31 cellular contexts compared by ENCODE assay signal in genomic region chr16:67945392-67945933, GRCh38. TPM values are rescaled to one million over a fixed set of nuclear protein-coding genes. Genes with fewer than 3 reads are reported as not detected.
DNase-seq lines count a peak whose midpoint lies in the region; ATAC-seq, FAIRE-seq and TF ChIP-seq lines count a peak whose summit lies in the region.
"Had no signal": no experiment of that assay in that cellular context is flagged by ENCODE, and none has a peak within 500 bp of the region (broad histone marks: within the 10 kb centered on the region; RNA-seq: fewer than 3 reads in every experiment).

No MANE protein-coding gene starts in this region.

- H3K27me3 Mint-ChIP-seq in CD14-positive monocyte (ENCODE audit: low read depth in 3 of 3) (peaks cover 0 to 3% (median 2%) of the 10 kb centered on the region in 3 donors), WTC11 (ENCODE audit: low read depth) (no peaks in the 10 kb centered on the region)
- H3K27me3 Mint-ChIP-seq: naive thymus-derived CD8-positive, alpha-beta T cell; T-helper 17 cell had no signal

- H3K36me3 Mint-ChIP-seq in CD14-positive monocyte: peaks cover 49 to 82% of the 10 kb centered on the region in 2 donors
- H3K36me3 Mint-ChIP-seq in WTC11: peaks cover 25% of the 10 kb centered on the region

- POLR2A ChIA-PET in WTC11 (lab: Charles Lee): interaction anchor here (1.3 kb wide), 1 partner anchor 9 kb away, joined by 4 read pairs; the partner anchor contains the start of gene PSMB10

- H3K27me3 ChIP-seq in skeletal muscle tissue (ENCODE audit: control insufficient read depth in 3 of 3, insufficient read depth in 3 of 3, low read length in 3 of 3): no peaks in the 10 kb centered on the region
- H3K27me3 ChIP-seq: adrenal gland had no signal

- H3K9ac ChIP-seq in kidney (ENCODE audit: low read length in 2 of 2): no peak overlapping the region
- H3K9ac ChIP-seq in skeletal muscle tissue (ENCODE audit: low read depth in 1 of 3, low read length in 3 of 3): peak overlapping the region in 1 of 3 donors; percentile 16
- H3K9ac ChIP-seq: SK-N-SH had no signal

- H3K36me3 ChIP-seq in kidney (ENCODE audit: control insufficient read depth in 1 of 2, insufficient read depth in 2 of 2, low read length in 2 of 2) (peaks cover 9 to 45% of the 10 kb centered on the region in 2 donors), skeletal muscle tissue (ENCODE audit: control insufficient read depth in 3 of 3, insufficient read depth in 3 of 3, low read length in 3 of 3) (peaks cover 64 to 86% (median 66%) of the 10 kb centered on the region in 3 donors)

- H3K27ac ChIP-seq in kidney (ENCODE audit: low read depth in 2 of 2, low read length in 2 of 2): no peak overlapping the region
- peak overlapping the region; percentile 40 for H3K27ac ChIP-seq in skeletal muscle tissue (ENCODE audit: low read depth, low read length)

- FAIRE-seq in kidney (lab: Jason Lieb, UNC): no peak
- FAIRE-seq: GM12891, urothelium cell line had no signal

- no peaks in the 10 kb centered on the region for H3K9me3 ChIP-seq in kidney (ENCODE audit: control insufficient read depth in 1 of 2, low read length in 2 of 2)
- H3K9me3 ChIP-seq in skeletal muscle tissue (ENCODE audit: control insufficient read depth in 3 of 3, low read length in 3 of 3): no peaks in the 10 kb centered on the region
- H3K9me3 ChIP-seq: adrenal gland, SK-N-SH had no signal

- H3K27ac Mint-ChIP-seq in CD14-positive monocyte (no peak overlapping the region), WTC11 (no peak overlapping the region)
- H3K27ac Mint-ChIP-seq: endodermal cell, H9, T-helper 17 cell had no signal

- no peak overlapping the region for H3K4me3 ChIP-seq in kidney (ENCODE audit: low read length in 2 of 2)
- H3K4me3 ChIP-seq in skeletal muscle tissue (ENCODE audit: low read length in 3 of 3): no peak overlapping the region
- H3K4me3 ChIP-seq: adrenal gland had no signal

- H3K4me1 ChIP-seq in kidney (ENCODE audit: control insufficient read depth in 1 of 2, insufficient read depth in 1 of 2, low read depth in 1 of 2, low read length in 2 of 2): no peaks in the 10 kb centered on the region
- H3K4me1 ChIP-seq in skeletal muscle tissue (ENCODE audit: control insufficient read depth in 3 of 3, insufficient read depth in 3 of 3, low read length in 3 of 3): peaks cover 25 to 36% (median 34%) of the 10 kb centered on the region in 3 donors

- H3K9me3 Mint-ChIP-seq in CD14-positive monocyte: no peaks in the 10 kb centered on the region
- H3K9me3 Mint-ChIP-seq in WTC11: no peaks in the 10 kb centered on the region
- H3K9me3 Mint-ChIP-seq: endodermal cell; H9; naive thymus-derived CD8-positive, alpha-beta T cell had no signal

- CTCF ChIA-PET in WTC11 (lab: Charles Lee): interaction anchor here (1.2 kb wide), 1 partner anchor 129 kb away, joined by 4 read pairs; no protein-coding TSS in a partner anchor

- no peak for ATAC-seq in WTC11
- no peak for ATAC-seq in HG03095 (IDR thresholded peaks at IDR 0.05; ENCODE audit: unreplicated experiment)
- ATAC-seq in left lobe of liver: no peak
- ATAC-seq in GM21447 (IDR thresholded peaks at IDR 0.05; ENCODE audit: unreplicated experiment): no peak
- ATAC-seq: naive thymus-derived CD8-positive, alpha-beta T cell; T-helper 17 cell had no signal

- intact Hi-C loops in CD14-positive monocyte (cut with micrococcal nuclease) (no loop called here), kidney (cut with DNase I) (no loop called here)

- TF ChIP-seq CTCF in CD14-positive monocyte (IDR thresholded peaks at IDR 0.05) (no peak), WTC11 (IDR thresholded peaks at IDR 0.05) (no peak), kidney (IDR thresholded peaks at IDR 0.05; ENCODE audit: borderline replicate concordance, extremely low read depth, insufficient read depth) (no peak)

- H3K4me1 Mint-ChIP-seq in CD14-positive monocyte (no peaks in the 10 kb centered on the region), WTC11 (0 out of 2 replicates have a peak, but pooled peaks cover 4% of the 10 kb centered on the region)

- H3K4me3 Mint-ChIP-seq in CD14-positive monocyte: no peak overlapping the region
- H3K4me3 Mint-ChIP-seq in WTC11: no peak overlapping the region
- H3K4me3 Mint-ChIP-seq: endodermal cell; H9; naive thymus-derived CD8-positive, alpha-beta T cell; T-helper 17 cell had no signal

- DNase-seq in CD14-positive monocyte (ENCODE audit: low spot score) (peak; percentile 35), WTC11 (ENCODE audit: low spot score) (no peak), kidney (peak; percentile 72), left lobe of liver (ENCODE audit: low spot score) (no peak), inferior parietal cortex (ENCODE audit: extremely low spot score) (no peak)
- DNase-seq: activated CD4-positive, alpha-beta T cell treated with anti-CD3 and anti-CD28 coated beads for 4 hours; activated CD8-positive, alpha-beta memory T cell treated with anti-CD3 and anti-CD28 coated beads for 24 hours; activated gamma-delta T cell treated with Interleukin-2 at 50 U/mL for 16 hours; activated T-cell treated with anti-CD3 and anti-CD28 coated beads, Interleukin-2, amount 50 U/mL, for 1 hour; C1 segment of cervical spinal cord; cortex of kidney; DND-41; endodermal cell; H9; mesendoderm; naive thymus-derived CD8-positive, alpha-beta T cell; NCI-H187; NCI-H748 treated with DMSO at 0.1 percent for 48 hours; RPMI8226; SK-N-SH; T-helper 17 cell had no signal

TF ChIP-seq in WTC11, 78 proteins besides CTCF, POLR2A, EP300 and RAD21:
- TF ChIP-seq ZNF396 (CRISPR knock-in tag; IDR thresholded peaks at IDR 0.05; ENCODE audit: borderline replicate concordance): no peak
- TF ChIP-seq CBFB (CRISPR knock-in tag; IDR thresholded peaks at IDR 0.05; ENCODE audit: low read depth): no peak
- TF ChIP-seq JUN (CRISPR knock-in tag; IDR thresholded peaks at IDR 0.05): 0 out of 2 replicates have a peak, but pooled peaks have one; percentile 22
- no peak for TF ChIP-seq NR3C1 (CRISPR knock-in tag; conservative IDR thresholded peaks at IDR 0.05; ENCODE audit: low read depth)

RNA-seq across cellular contexts. Expression of gene LCAT, which starts 1.5 kb away (rescaled TPM):
- polyA plus RNA-seq in CD14-positive monocyte: under 1 TPM in 1 of 2 donors, not detected in 1; 0.17 TPM
- total RNA-seq in WTC11 (2021): 23.3 to 38.3 TPM (median 25.8 TPM) in 3 replicates
- 27.4 TPM for total RNA-seq in kidney
- polyA plus RNA-seq in kidney (ENCODE audit: insufficient read depth, low read depth, low replicate concordance): 10.2 TPM
- 4.2 TPM for total RNA-seq in skeletal muscle tissue
- total RNA-seq in left lobe of liver: 172 TPM

RNA-seq across cellular contexts. Expression of gene PSMB10, which starts 8.8 kb away (rescaled TPM):
- polyA plus RNA-seq in CD14-positive monocyte (100 to 1,000 TPM; 609 to 798 TPM), kidney (ENCODE audit: insufficient read depth, low read depth, low replicate concordance) (76.4 TPM)
- total RNA-seq in WTC11 (2021) (34.8 to 40.9 TPM (median 35.3 TPM) in 3 replicates), kidney (78.6 TPM), skeletal muscle tissue (28.7 TPM), left lobe of liver (21.7 TPM)

RNA-seq across cellular contexts. Expression of gene CTRL, which starts 13.8 kb away (rescaled TPM):
- polyA plus RNA-seq in CD14-positive monocyte: 1 to 10 TPM in 1 of 2 donors, under 1 TPM in 1; 0.69 to 1.6 TPM
- total RNA-seq in WTC11 (2021): 1.7 to 3.6 TPM (median 2.8 TPM) in 3 replicates
- 0.69 TPM for total RNA-seq in kidney
- polyA plus RNA-seq in kidney (ENCODE audit: insufficient read depth, low read depth, low replicate concordance): not detected
- 1.0 TPM for total RNA-seq in skeletal muscle tissue
- 0.73 TPM for total RNA-seq in left lobe of liver

RNA-seq across cellular contexts. Expression of gene SLC12A4, which starts 23.0 kb away (rescaled TPM):
- polyA plus RNA-seq in CD14-positive monocyte (1 to 10 TPM; 7.3 to 7.7 TPM), kidney (ENCODE audit: insufficient read depth, low read depth, low replicate concordance) (16.7 TPM)
- total RNA-seq in WTC11 (2021) (67.5 to 94.1 TPM (median 73.7 TPM) in 3 replicates), kidney (66.2 TPM), skeletal muscle tissue (27.1 TPM), left lobe of liver (20.1 TPM)

RNA-seq across cellular contexts. Expression of gene DPEP3, which starts 34.8 kb away (rescaled TPM):
- polyA plus RNA-seq in CD14-positive monocyte: under 1 TPM; 0.20 to 0.25 TPM
- total RNA-seq in WTC11 (2021): 1.6 to 2.7 TPM (median 2.5 TPM) in 3 replicates
- 0.19 TPM for total RNA-seq in kidney
- polyA plus RNA-seq in kidney (ENCODE audit: insufficient read depth, low read depth, low replicate concordance): not detected
- not detected for total RNA-seq in skeletal muscle tissue
- total RNA-seq in left lobe of liver: not detected
- total RNA-seq: glomerular endothelial cell, LHCN-M2, osteoblast had no signal
- polyA plus RNA-seq: AG04450, SK-N-SH had no signal

Comparison
In these comparisons a context has a peak if more than half of its experiments do, and no peak if none do; other contexts are left out.
1. DNase-seq: peak in CD14-positive monocyte (single experiment) and kidney (single experiment); none in WTC11 (single experiment), left lobe of liver (single experiment) and inferior parietal cortex (single experiment).